Comparison of ENCODE assay signal across 8 cellular contexts in the genomic region with DNA sequence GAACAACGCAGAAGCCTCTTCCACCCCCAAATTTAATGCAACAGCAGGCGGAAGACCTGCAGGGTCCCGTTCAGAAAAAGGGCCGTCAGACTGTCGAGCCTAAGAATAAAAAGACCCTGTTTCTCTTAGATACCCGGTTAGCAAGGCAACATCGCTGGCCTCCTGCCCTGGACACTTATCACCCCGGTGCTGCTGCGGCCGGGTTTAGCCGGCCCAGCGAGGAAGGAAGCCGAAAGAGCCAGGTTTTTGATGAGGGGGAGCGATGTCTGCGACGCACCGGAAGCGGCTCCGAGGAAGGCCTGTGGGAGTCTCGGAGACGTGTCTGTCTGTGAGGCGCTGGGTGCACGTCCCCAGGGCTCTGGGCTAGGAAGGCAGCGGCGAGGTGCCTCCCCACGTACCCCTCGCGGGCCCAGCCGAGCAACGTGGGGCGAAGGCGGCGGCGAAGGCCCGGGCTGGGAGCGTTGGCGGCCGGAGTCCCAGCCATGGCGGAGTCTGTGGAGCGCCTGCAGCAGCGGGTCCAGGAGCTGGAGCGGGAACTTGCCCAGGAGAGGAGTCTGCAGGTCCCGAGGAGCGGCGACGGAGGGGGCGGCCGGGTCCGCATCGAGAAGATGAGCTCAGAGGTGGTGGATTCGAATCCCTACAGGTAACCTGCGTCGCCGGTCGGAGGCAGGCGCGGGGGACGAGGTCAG.
DNase-seq lines count a peak whose midpoint lies in the region; ATAC-seq and TF ChIP-seq lines count a peak whose summit lies in the region.

Gene UBA5, plus strand, starts transcription at position 274 of the 689 bp plus-strand sequence. Its CDS starts 209 bp downstream, at position 483.

- TF ChIP-seq CTCF in OCI-LY3 (IDR thresholded peaks at IDR 0.05; ENCODE audit: low read depth, low read length) = no peak

- no peaks in the 10 kb centered on the region for H3K36me3 ChIP-seq in OCI-LY3 (replicated peaks; ENCODE audit: low read depth, low read length)
- H3K36me3 ChIP-seq in mucosa of stomach (ENCODE audit: control insufficient read depth, insufficient read depth, low read length) = no peaks in the 10 kb centered on the region

- H3K4me1 ChIP-seq in OCI-LY3 (ENCODE audit: low read length) (peaks cover 19% of the 10 kb centered on the region), mucosa of stomach (ENCODE audit: control insufficient read depth, insufficient read depth, low read length) (peaks cover 4% of the 10 kb centered on the region)

- peak within 1 kb of the TSS; percentile 78 for H3K4me2 ChIP-seq in OCI-LY3 (ENCODE audit: low read length)

- H3K4me3 ChIP-seq in OCI-LY3 (ENCODE audit: low read length) = peak within 1 kb of the TSS; percentile 92
- peak within 1 kb of the TSS; percentile 84 for H3K4me3 ChIP-seq in mucosa of stomach (ENCODE audit: low read length)

- peak within 1 kb of the TSS; percentile 89 for H2AFZ ChIP-seq in OCI-LY3 (ENCODE audit: low read depth, low read length)

- H3K27ac ChIP-seq in OCI-LY3 (ENCODE audit: low read length) = peak within 1 kb of the TSS; percentile 54

- H4K20me1 ChIP-seq in OCI-LY3 (ENCODE audit: insufficient read depth, low read length) = peaks cover 23% of the 10 kb centered on the region; the same call in 1 of the 2 replicates

- no peaks in the 10 kb centered on the region for H3K27me3 ChIP-seq in OCI-LY3 (ENCODE audit: low read depth, low read length)
- no peaks in the 10 kb centered on the region for H3K27me3 ChIP-seq in mucosa of stomach (ENCODE audit: control insufficient read depth, insufficient read depth, low read length)

- H3K9ac ChIP-seq in OCI-LY3 (ENCODE audit: low read length) = peak within 1 kb of the TSS; percentile 87
- peak within 1 kb of the TSS; percentile 93 for H3K9ac ChIP-seq in mucosa of stomach (ENCODE audit: low read length)

- ATAC-seq in GM19397 (IDR thresholded peaks at IDR 0.05; ENCODE audit: unreplicated experiment) (peak; percentile 84), HG03558 (IDR thresholded peaks at IDR 0.05; ENCODE audit: extremely low read depth, unreplicated experiment) (peak; percentile 43)

- H3K9me3 ChIP-seq in OCI-LY3 (ENCODE audit: insufficient read depth, low read length) (no peaks in the 10 kb centered on the region), mucosa of stomach (ENCODE audit: control insufficient read depth, low read length) (no peaks in the 10 kb centered on the region)

- TF ChIP-seq POLR2A in erythroblast (IDR thresholded peaks at IDR 0.05; ENCODE audit: low read length) = peak; percentile 69

- H3K79me2 ChIP-seq in OCI-LY3 (ENCODE audit: low read length) = peaks cover 66% of the 10 kb centered on the region

- DNase-seq in COLO829 (ENCODE audit: low spot score) = peak; percentile 81
- DNase-seq in activated T-cell treated with anti-CD3 and anti-CD28 coated beads, Interleukin-2, amount 50 U/mL, for 1 hour = peak; percentile 76
- peak; percentile 83 to 85 for DNase-seq in erythroblast (lab: John Stamatoyannopoulos, UW)
- peak; percentile 41 for DNase-seq in stimulated activated CD8-positive, alpha-beta memory T cell treated with anti-CD3 and anti-CD28 coated beads, Interleukin-7, amount 100 ng/mL, for 24 hours (ENCODE audit: low read depth)

Comparison
In these comparisons a context has a peak if more than half of its experiments do, and no peak if none do; other contexts are left out.
1. Peak in every context shown above with its lines: DNase-seq, ATAC-seq, H3K4me3 ChIP-seq and H3K27ac ChIP-seq.